8 cellular contexts compared by ENCODE assay signal in the genomic region with DNA sequence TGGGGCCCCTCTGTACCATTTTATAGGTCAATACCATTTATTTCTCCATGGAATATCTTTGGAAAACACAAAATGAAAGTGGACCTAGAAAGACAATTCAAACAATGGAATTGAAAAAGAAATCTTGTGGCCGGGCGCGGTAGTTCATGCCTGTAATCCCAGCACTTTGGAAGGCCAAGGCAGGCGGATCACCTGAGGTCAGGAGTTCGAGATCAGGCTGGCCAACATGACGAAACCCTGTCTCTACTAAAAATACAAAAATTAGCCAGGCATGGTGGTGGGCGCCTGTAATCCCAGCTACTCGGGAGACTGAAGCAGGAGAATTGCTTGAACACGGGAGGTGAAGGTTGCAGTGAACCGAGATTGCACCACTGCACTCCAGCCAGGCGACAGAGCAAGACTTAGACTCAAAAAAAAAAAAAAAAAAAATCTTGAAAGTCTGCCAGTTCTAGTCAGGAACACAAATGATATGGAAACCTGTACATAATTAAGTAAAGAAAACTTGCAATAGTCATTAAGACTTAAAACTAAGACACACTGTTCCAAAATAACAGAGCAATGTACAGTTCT. TPM values are rescaled to one million over a fixed set of nuclear protein-coding genes. Genes with fewer than 3 reads are reported as not detected.
DNase-seq lines count a peak whose midpoint lies in the region; ATAC-seq, FAIRE-seq and TF ChIP-seq lines count a peak whose summit lies in the region.
"Not testable (repeated sequence)": the region's sequence is repeated elsewhere in the genome, so short reads cannot be mapped to it uniquely, and the experiment has no call there.

No MANE protein-coding gene starts in this region.

- peaks cover 12 to 30% of the 10 kb centered on the region in 2 donors for H3K36me3 Mint-ChIP-seq in CD4-positive, alpha-beta memory T cell
- H3K36me3 Mint-ChIP-seq in WTC11 = not testable (repeated sequence)
- peaks cover 11% of the 10 kb centered on the region for H3K36me3 Mint-ChIP-seq in mesothelial cell of epicardium
- peaks cover 25 to 49% of the 10 kb centered on the region in 2 donors for H3K36me3 Mint-ChIP-seq in stimulated activated naive B cell treated with anti-CD40 and anti-IgM and Interleukin-4, amounts not matched to agents 10 μg/mL and 1 μg/mL and 100 μg/mL, for 72 hours

- 0 out of 2 replicates have a peak overlapping the region, but pooled peaks have one; percentile 9 for H3K4me2 ChIP-seq in KMS-11
- not testable (repeated sequence) for H3K4me2 ChIP-seq in K562 (ENCODE audit: insufficient read depth, low read length)

- intact Hi-C loops in CD4-positive, alpha-beta memory T cell (cut with micrococcal nuclease); K562 (cut with micrococcal nuclease); left ventricle myocardium inferior (cut with micrococcal nuclease); psoas muscle (cut with DNase I): not testable (repeated sequence)

- not testable (repeated sequence) for H3K9ac ChIP-seq in KMS-11; K562 (ENCODE audit: insufficient read depth in 1 of 2, low read depth in 2 of 2, low read length in 2 of 2)

- not testable (repeated sequence) for H3K9me3 ChIP-seq in CD4-positive, alpha-beta memory T cell (ENCODE audit: control insufficient read depth in 1 of 2, low read length in 2 of 2); K562 (replicated peaks; ENCODE audit: control insufficient read depth, insufficient read depth, low read depth, low read length); left ventricle myocardium inferior (replicated peaks); psoas muscle

- peak overlapping the region in 4 of 8 donors; percentile 6 to 33 (median 27) for H3K4me3 Mint-ChIP-seq in CD4-positive, alpha-beta memory T cell
- H3K4me3 Mint-ChIP-seq in WTC11; mesothelial cell of epicardium; stimulated activated naive B cell treated with anti-CD40 and anti-IgM and Interleukin-4, amounts not matched to agents 10 μg/mL and 1 μg/mL and 100 μg/mL, for 72 hours: not testable (repeated sequence)

- peaks cover 55 to 97% (median 74%) of the 10 kb centered on the region in 4 donors for H3K4me1 Mint-ChIP-seq in CD4-positive, alpha-beta memory T cell
- H3K4me1 Mint-ChIP-seq in WTC11 (peaks cover 84% of the 10 kb centered on the region), mesothelial cell of epicardium (peaks cover 42% of the 10 kb centered on the region)
- H3K4me1 Mint-ChIP-seq in stimulated activated naive B cell treated with anti-CD40 and anti-IgM and Interleukin-4, amounts not matched to agents 10 μg/mL and 1 μg/mL and 100 μg/mL, for 72 hours = peaks cover 33 to 76% of the 10 kb centered on the region in 2 donors

- TF ChIP-seq EP300 in K562 (IDR thresholded peaks at IDR 0.05; ENCODE audit: low read length) = not testable (repeated sequence)

- H3K4me3 ChIP-seq in CD4-positive, alpha-beta memory T cell (ENCODE audit: low read length in 2 of 2); KMS-11 (IDR thresholded peaks at IDR 0.05; ENCODE audit: insufficient read depth, low read depth, low read length); K562; left ventricle myocardium inferior; psoas muscle: not testable (repeated sequence)

- CTCF ChIA-PET in CD4-positive, alpha-beta memory T cell (lab: Charles Lee; ENCODE audit: partially characterized antibody) = interaction anchor here (0.7 to 1.6 kb wide), 2 partner anchors 12 to 54 kb away, joined by 3 to 7 read pairs; no protein-coding TSS in a partner anchor
- CTCF ChIA-PET in WTC11 (lab: Charles Lee); K562 (lab: Yijun Ruan, JAX; ENCODE audit: low intra/inter-chr PET ratio): not testable (repeated sequence)

- POLR2A ChIA-PET in CD4-positive, alpha-beta memory T cell (lab: Charles Lee; ENCODE audit: partially characterized antibody); WTC11 (lab: Charles Lee): not testable (repeated sequence)
- POLR2A ChIA-PET in K562 (lab: Yijun Ruan, JAX) = interaction anchor here (1.0 to 6.4 kb wide), 3 partner anchors 11 to 13 kb away, joined by 5 to 77 read pairs (median 57); partner anchors contain the start of gene AKIRIN2

- H3K79me2 ChIP-seq in KMS-11 (ENCODE audit: insufficient read depth, low read depth) (peaks cover 100% of the 10 kb centered on the region), K562 (ENCODE audit: control insufficient read depth, insufficient read depth, low read length) (peaks cover 99% of the 10 kb centered on the region)

- H3K27ac ChIP-seq in CD4-positive, alpha-beta memory T cell (ENCODE audit: low read depth, low read length); KMS-11; K562 (ENCODE audit: extremely low read depth, low read depth, low read length): not testable (repeated sequence)
- H3K27ac ChIP-seq in left ventricle myocardium inferior (replicated peaks) (peak overlapping the region; percentile 34), psoas muscle (peak overlapping the region; percentile 67)

- FAIRE-seq in K562 (lab: Jason Lieb, UNC) = not testable (repeated sequence)

- in situ Hi-C loops in K562 (cut with MboI) = not testable (repeated sequence)

- H3K4me1 ChIP-seq in CD4-positive, alpha-beta memory T cell (ENCODE audit: insufficient read depth, low read length) = peaks cover 79% of the 10 kb centered on the region
- H3K4me1 ChIP-seq in KMS-11 (ENCODE audit: low read depth, poor library complexity, severe bottlenecking) = peaks cover 84% of the 10 kb centered on the region
- H3K4me1 ChIP-seq in K562 (replicated peaks in 1 of 2; ENCODE audit: control insufficient read depth in 2 of 2, insufficient read depth in 2 of 2, low read length in 2 of 2) = not testable (repeated sequence)
- H3K4me1 ChIP-seq in left ventricle myocardium inferior = peaks cover 97% of the 10 kb centered on the region
- H3K4me1 ChIP-seq in psoas muscle = peaks cover 81% of the 10 kb centered on the region

- WGBS in K562 (ENCODE audit: insufficient coverage, low coverage, missing lambda C conversion rate) = 89% methylated on average over 9 of the region's 11 CpGs
- 48 to 70% (median 55%) methylated on average over 11 of the region's 11 CpGs for WGBS in psoas muscle, 3 donors

- TF ChIP-seq RAD21 in K562 (CRISPR knock-in tag; conservative IDR thresholded peaks at IDR 0.05 in 1 of 2, IDR thresholded peaks at IDR 0.05 in 1 of 2) = not testable (repeated sequence)

- not testable (repeated sequence) for H3K9me3 Mint-ChIP-seq in CD4-positive, alpha-beta memory T cell; WTC11; mesothelial cell of epicardium; stimulated activated naive B cell treated with anti-CD40 and anti-IgM and Interleukin-4, amounts not matched to agents 10 μg/mL and 1 μg/mL and 100 μg/mL, for 72 hours

- not testable (repeated sequence) for H3K27me3 Mint-ChIP-seq in CD4-positive, alpha-beta memory T cell; WTC11 (ENCODE audit: low read depth); mesothelial cell of epicardium (ENCODE audit: low read depth); stimulated activated naive B cell treated with anti-CD40 and anti-IgM and Interleukin-4, amounts not matched to agents 10 μg/mL and 1 μg/mL and 100 μg/mL, for 72 hours

- not testable (repeated sequence) for H2AFZ ChIP-seq in KMS-11 (ENCODE audit: low read depth); K562 (ENCODE audit: low read depth, low read length)

- not testable (repeated sequence) for H3K9me1 ChIP-seq in K562 (ENCODE audit: control insufficient read depth, insufficient read depth, low read length)

- peak overlapping the region in 4 of 7 donors; percentile 13 to 68 (median 38) for H3K27ac Mint-ChIP-seq in CD4-positive, alpha-beta memory T cell
- H3K27ac Mint-ChIP-seq in WTC11 = peak overlapping the region; percentile 18; the same call in 1 of the 2 replicates
- peak overlapping the region; percentile 39 for H3K27ac Mint-ChIP-seq in mesothelial cell of epicardium
- peak overlapping the region; percentile 31 for H3K27ac Mint-ChIP-seq in stimulated activated naive B cell treated with anti-CD40 and anti-IgM and Interleukin-4, amounts not matched to agents 10 μg/mL and 1 μg/mL and 100 μg/mL, for 72 hours

- DNase-seq in CD4-positive, alpha-beta memory T cell; WTC11 (ENCODE audit: low spot score); K562 (ENCODE audit: extremely low read depth in 1 of 4, low spot score in 3 of 4); left ventricle myocardium inferior; mesothelial cell of epicardium (ENCODE audit: low spot score in 2 of 2, unreplicated experiment in 2 of 2); psoas muscle; stimulated activated naive B cell treated with anti-CD40 and anti-IgM and Interleukin-4, amounts not matched to agents 10 μg/mL and 1 μg/mL and 100 μg/mL, for 72 hours: not testable (repeated sequence)

- ATAC-seq in WTC11; K562; stimulated activated naive B cell treated with anti-CD40 and anti-IgM and Interleukin-4, amounts not matched to agents 10 μg/mL and 1 μg/mL and 100 μg/mL, for 72 hours (replicated peaks): not testable (repeated sequence)
- ATAC-seq in psoas muscle = peak in 1 of 4 donors; percentile 32

- not testable (repeated sequence) for H3K36me3 ChIP-seq in CD4-positive, alpha-beta memory T cell (ENCODE audit: insufficient read depth, low read length); KMS-11 (ENCODE audit: insufficient read depth); left ventricle myocardium inferior; psoas muscle (ENCODE audit: insufficient read depth in 1 of 2, low read depth in 1 of 2)
- H3K36me3 ChIP-seq in K562 (ENCODE audit: control insufficient read depth, insufficient read depth, low read length) = peaks cover 32% of the 10 kb centered on the region; the same call in 2 of the 3 replicates

- H4K20me1 ChIP-seq in KMS-11 (ENCODE audit: insufficient read depth) = peaks cover 45% of the 10 kb centered on the region
- not testable (repeated sequence) for H4K20me1 ChIP-seq in K562 (replicated peaks; ENCODE audit: control insufficient read depth, insufficient read depth, low read length)

- not testable (repeated sequence) for H3K27me3 ChIP-seq in CD4-positive, alpha-beta memory T cell (ENCODE audit: insufficient read depth, low read length); KMS-11 (ENCODE audit: insufficient read depth, low read depth); K562 (ENCODE audit: control insufficient read depth in 2 of 2, insufficient read depth in 2 of 2, low read length in 2 of 2); left ventricle myocardium inferior (ENCODE audit: low read depth); psoas muscle (ENCODE audit: insufficient read depth in 3 of 3, low read length in 2 of 3)

- BruUV-seq in K562 (replicated peaks; lab: Mats Ljungman, UMichigan) = not testable (repeated sequence)

- TF ChIP-seq POLR2A in K562 (conservative IDR thresholded peaks at IDR 0.05) = not testable (repeated sequence)

- not testable (repeated sequence) for TF ChIP-seq CTCF in KMS-11 (conservative IDR thresholded peaks at IDR 0.05; ENCODE audit: low read depth, low read length); WTC11 (IDR thresholded peaks at IDR 0.05); K562 (IDR thresholded peaks at IDR 0.05 in 2 of 3, conservative IDR thresholded peaks at IDR 0.05 in 1 of 3; ENCODE audit: insufficient read depth in 2 of 3, low read depth in 1 of 3, low read length in 3 of 3); left ventricle myocardium inferior (IDR thresholded peaks at IDR 0.05; ENCODE audit: borderline replicate concordance); mesothelial cell of epicardium (IDR thresholded peaks at IDR 0.05; ENCODE audit: unreplicated experiment); psoas muscle (IDR thresholded peaks at IDR 0.05)

RNA-seq across cellular contexts. Expression of gene AKIRIN2, which starts 15.3 kb away (rescaled TPM):
- total RNA-seq in CD4-positive, alpha-beta memory T cell = 10 to 100 TPM; 68.6 to 69.8 TPM
- polyA plus RNA-seq in CD4-positive, alpha-beta memory T cell = 10 to 100 TPM; 49.3 to 51.7 TPM
- total RNA-seq in WTC11 (2021) (81.4 to 90.2 TPM (median 88.6 TPM) in 3 replicates), K562 (2014; rRNA removed) (28.1 and 31.1 TPM in 2 replicates), K562 (2014; rRNA removed; fragmentation: Illumina TruSeq; extraction: Trizol) (20.0 and 20.3 TPM in 2 replicates), K562 (2015; rRNA removed; fragmentation: Illumina TruSeq; extraction: Trizol) (15.7 and 16.0 TPM in 2 replicates), K562 (2021) (57.4 and 63.9 TPM in 2 replicates), left ventricle myocardium inferior (42.3 TPM), mesothelial cell of epicardium (84.1 to 88.1 TPM (median 84.7 TPM) in 3 replicates), psoas muscle (100 to 1,000 TPM in 3 of 4 donors, 10 to 100 TPM in 1; 71.9 to 188 (median 141) TPM)
- 39.9 and 72.7 TPM in 2 replicates for total RNA-seq in K562 (2011; cell fraction: chromatin; rRNA removed; ENCODE audit: low replicate concordance)
- 43.6 and 44.0 TPM in 2 replicates for total RNA-seq in K562 (2011; cell fraction: nucleolus; rRNA removed)
- total RNA-seq in K562 (2011; cell fraction: nucleoplasm; rRNA removed) = 65.6 and 75.4 TPM in 2 replicates
- polyA plus RNA-seq in K562 (2011; rRNA removed) (31.8 and 34.2 TPM in 2 replicates), K562 (2014; fragmentation: Illumina TruSeq; extraction: Trizol) (37.6 and 38.8 TPM in 2 replicates), K562 (2014; fragmentation: Nextera tagmentation; extraction: Ambion mirVana) (1 to 10 TPM; 5.8 to 9.1 TPM), K562 (2014; rRNA removed) (38.3 and 47.4 TPM in 2 replicates), psoas muscle (100 to 1,000 TPM in 1 of 3 donors, 10 to 100 TPM in 2; 65.0 to 127 (median 87.6) TPM)
- 17.0 and 25.7 TPM in 2 replicates for polyA plus RNA-seq in K562 (2011; cell fraction: cytosol; rRNA removed)
- 36.0 and 50.3 TPM in 2 replicates for polyA plus RNA-seq in K562 (2011; cell fraction: nucleus; rRNA removed)
- polyA plus RNA-seq in K562 (2012) = 49.2 and 53.0 TPM in 2 replicates
- 20.1 and 24.1 TPM in 2 replicates for polyA minus RNA-seq in K562 (2011; rRNA and poly(A)+ RNA removed)
- polyA minus RNA-seq in K562 (2011; cell fraction: cytosol; rRNA and poly(A)+ RNA removed) = 21.3 and 26.2 TPM in 2 replicates
- 37.4 and 45.0 TPM in 2 replicates for polyA minus RNA-seq in K562 (2011; cell fraction: nucleus; rRNA and poly(A)+ RNA removed)
